In the genomic region with DNA sequence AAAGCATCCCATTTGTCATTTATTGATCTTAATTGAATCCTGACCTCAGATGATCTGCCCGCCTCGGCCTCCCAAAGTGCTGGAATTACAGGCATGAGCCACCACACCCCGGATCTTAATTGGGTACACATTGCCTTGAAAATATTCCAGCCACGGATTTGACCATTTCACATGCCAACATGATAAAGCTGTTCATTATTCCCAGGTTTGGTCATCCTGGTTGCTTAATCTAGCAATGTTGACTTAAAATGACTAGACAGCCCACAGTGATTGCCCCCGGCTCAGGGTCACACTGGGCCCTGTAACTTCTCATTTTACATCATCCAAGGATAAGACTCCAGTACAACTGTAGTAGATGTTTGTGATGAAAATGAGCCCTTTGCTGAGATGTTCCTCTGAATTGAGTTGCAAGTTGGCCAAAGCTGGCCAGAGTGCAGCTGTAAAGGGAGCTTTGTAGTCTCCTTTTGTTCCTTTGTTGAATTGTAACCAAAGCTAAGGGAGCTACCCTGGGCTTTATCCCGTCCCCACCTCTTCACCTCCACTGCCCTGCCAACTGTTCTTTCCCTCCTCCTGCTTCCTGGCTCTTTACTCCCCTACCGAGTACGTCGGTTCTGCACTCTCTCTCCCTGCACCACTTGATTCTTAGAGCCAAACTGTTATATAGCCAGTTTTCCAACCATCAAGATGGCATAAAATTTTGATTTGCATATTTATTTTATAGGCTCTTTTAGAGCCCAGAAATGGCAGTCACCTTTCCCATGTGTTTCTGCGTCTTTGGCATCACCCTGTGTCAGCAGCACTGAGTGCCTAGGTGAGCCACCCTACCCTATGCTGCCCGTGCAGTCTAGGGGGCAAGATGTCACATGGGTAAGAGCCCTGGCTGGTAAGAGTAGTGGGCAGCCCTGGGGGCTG, we compare ENCODE assay signal across 8 cellular contexts.
A peak's percentile ranks its signal among the peaks of the same experiment; 100 is the strongest.
DNase-seq lines count a peak whose midpoint lies in the region; ATAC-seq and TF ChIP-seq lines count a peak whose summit lies in the region.

No MANE protein-coding gene starts in this region.

- H3K27me3 Mint-ChIP-seq in activated CD4-positive, alpha-beta T cell treated with anti-CD3 and anti-CD28 coated beads, Interleukin-2, amount 10 ng/mL, durations not matched to agents 7 days and 5 days = no peaks in the 10 kb centered on the region
- no peaks in the 10 kb centered on the region; the same call in 1 of the 2 replicates for H3K27me3 Mint-ChIP-seq in WTC11 (ENCODE audit: low read depth)

- peak overlapping the region; percentile 8 for H3K4me3 Mint-ChIP-seq in activated CD4-positive, alpha-beta T cell treated with anti-CD3 and anti-CD28 coated beads, Interleukin-2, amount 10 ng/mL, durations not matched to agents 7 days and 5 days
- H3K4me3 Mint-ChIP-seq in WTC11 = no peak overlapping the region

- peaks cover 9% of the 10 kb centered on the region for H3K4me1 ChIP-seq in right cardiac atrium (ENCODE audit: control insufficient read depth, insufficient read depth, low read length)
- H3K4me1 ChIP-seq in suprapubic skin = peaks cover 24% of the 10 kb centered on the region

- DNase-seq in activated CD4-positive, alpha-beta T cell treated with anti-CD3 and anti-CD28 coated beads, Interleukin-2, amount 10 ng/mL, durations not matched to agents 7 days and 5 days = no peak
- no peak for DNase-seq in activated CD4-positive, alpha-beta T cell treated with anti-CD3 and anti-CD28 coated beads, Interleukin-2, amount 50 U/mL, for 48 hours
- DNase-seq in WTC11 (ENCODE audit: low spot score) (no peak), right cardiac atrium (no peak), suprapubic skin (ENCODE audit: low spot score in 2 of 2) (peak in 1 of 2 donors; percentile 74), mesenteric fat pad (ENCODE audit: low spot score) (no peak), cerebellum (ENCODE audit: low spot score) (no peak)

- no peak for TF ChIP-seq CTCF in WTC11 (IDR thresholded peaks at IDR 0.05)
- TF ChIP-seq CTCF in suprapubic skin (IDR thresholded peaks at IDR 0.05) = no peak

- H3K36me3 Mint-ChIP-seq in activated CD4-positive, alpha-beta T cell treated with anti-CD3 and anti-CD28 coated beads, Interleukin-2, amount 10 ng/mL, durations not matched to agents 7 days and 5 days (ENCODE audit: low read depth) = peaks cover 73% of the 10 kb centered on the region
- H3K36me3 Mint-ChIP-seq in WTC11 = no peaks in the 10 kb centered on the region

- no peak for TF ChIP-seq POLR2A in suprapubic skin (IDR thresholded peaks at IDR 0.05)

- H3K9me3 Mint-ChIP-seq in activated CD4-positive, alpha-beta T cell treated with anti-CD3 and anti-CD28 coated beads, Interleukin-2, amount 10 ng/mL, durations not matched to agents 7 days and 5 days = no peaks in the 10 kb centered on the region
- peaks cover 6% of the 10 kb centered on the region for H3K9me3 Mint-ChIP-seq in WTC11

- no peaks in the 10 kb centered on the region for H3K27me3 ChIP-seq in right cardiac atrium (ENCODE audit: control insufficient read depth, insufficient read depth)
- no peaks in the 10 kb centered on the region for H3K27me3 ChIP-seq in suprapubic skin

- H3K9me3 ChIP-seq in right cardiac atrium (ENCODE audit: control insufficient read depth, low read length) (no peaks in the 10 kb centered on the region), suprapubic skin (no peaks in the 10 kb centered on the region)

- peak; percentile 59 for ATAC-seq in WTC11
- ATAC-seq in right cardiac atrium = peak; percentile 7 to 57
- no peak for ATAC-seq in HG02870 (IDR thresholded peaks at IDR 0.05; ENCODE audit: unreplicated experiment)

- WGBS in right cardiac atrium = 71% methylated on average over 11 of the region's 11 CpGs
- 67% methylated on average over 11 of the region's 11 CpGs for WGBS in suprapubic skin

- H3K36me3 ChIP-seq in suprapubic skin = peaks cover 15% of the 10 kb centered on the region

- intact Hi-C loops in right cardiac atrium (cut with DNase I) = no loop called here

- peaks cover 54% of the 10 kb centered on the region for H3K4me1 Mint-ChIP-seq in activated CD4-positive, alpha-beta T cell treated with anti-CD3 and anti-CD28 coated beads, Interleukin-2, amount 10 ng/mL, durations not matched to agents 7 days and 5 days
- peaks cover 24% of the 10 kb centered on the region for H3K4me1 Mint-ChIP-seq in WTC11

- H3K4me3 ChIP-seq in right cardiac atrium (ENCODE audit: low read length) (no peak overlapping the region), suprapubic skin (no peak overlapping the region)

- POLR2A ChIA-PET in activated CD4-positive, alpha-beta T cell treated with anti-CD3 and anti-CD28 coated beads, Interleukin-2, amount 10 ng/mL, durations not matched to agents 7 days and 5 days (lab: Charles Lee) = interaction anchor here (0.6 kb wide), 2 partner anchors 208 to 209 kb away, joined by 3 read pairs; a partner anchor contains a TSS
- POLR2A ChIA-PET in WTC11 (lab: Charles Lee) = no interaction called here

- CTCF ChIA-PET in activated CD4-positive, alpha-beta T cell treated with anti-CD3 and anti-CD28 coated beads, Interleukin-2, amount 10 ng/mL, durations not matched to agents 7 days and 5 days (lab: Charles Lee) = interaction anchor here (0.6 to 3.7 kb wide), 3 partner anchors 8 to 175 kb away, joined by 3 to 26 read pairs (median 4); no protein-coding TSS in a partner anchor
- CTCF ChIA-PET in WTC11 (lab: Charles Lee) = interaction anchor here (0.9 to 1.4 kb wide), 2 partner anchors 9 to 83 kb away, joined by 3 read pairs; no protein-coding TSS in a partner anchor

- H3K27ac Mint-ChIP-seq in activated CD4-positive, alpha-beta T cell treated with anti-CD3 and anti-CD28 coated beads, Interleukin-2, amount 10 ng/mL, durations not matched to agents 7 days and 5 days = peak overlapping the region; percentile 86
- H3K27ac Mint-ChIP-seq in WTC11 = peak overlapping the region; percentile 66

- peak overlapping the region; percentile 26 for H3K27ac ChIP-seq in right cardiac atrium (ENCODE audit: low read length)
- peak overlapping the region; percentile 82 for H3K27ac ChIP-seq in suprapubic skin

- TF ChIP-seq EP300 in suprapubic skin (IDR thresholded peaks at IDR 0.05) = no peak

TF ChIP-seq in WTC11, 78 proteins besides CTCF, POLR2A, EP300 and RAD21:
- TF ChIP-seq, protein P1, sequence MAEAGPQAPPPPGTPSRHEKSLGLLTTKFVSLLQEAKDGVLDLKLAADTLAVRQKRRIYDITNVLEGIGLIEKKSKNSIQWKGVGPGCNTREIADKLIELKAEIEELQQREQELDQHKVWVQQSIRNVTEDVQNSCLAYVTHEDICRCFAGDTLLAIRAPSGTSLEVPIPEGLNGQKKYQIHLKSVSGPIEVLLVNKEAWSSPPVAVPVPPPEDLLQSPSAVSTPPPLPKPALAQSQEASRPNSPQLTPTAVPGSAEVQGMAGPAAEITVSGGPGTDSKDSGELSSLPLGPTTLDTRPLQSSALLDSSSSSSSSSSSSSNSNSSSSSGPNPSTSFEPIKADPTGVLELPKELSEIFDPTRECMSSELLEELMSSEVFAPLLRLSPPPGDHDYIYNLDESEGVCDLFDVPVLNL (CRISPR knock-in tag; IDR thresholded peaks at IDR 0.05; ENCODE audit: borderline replicate concordance, low read depth) = no peak
- TF ChIP-seq, protein P2, sequence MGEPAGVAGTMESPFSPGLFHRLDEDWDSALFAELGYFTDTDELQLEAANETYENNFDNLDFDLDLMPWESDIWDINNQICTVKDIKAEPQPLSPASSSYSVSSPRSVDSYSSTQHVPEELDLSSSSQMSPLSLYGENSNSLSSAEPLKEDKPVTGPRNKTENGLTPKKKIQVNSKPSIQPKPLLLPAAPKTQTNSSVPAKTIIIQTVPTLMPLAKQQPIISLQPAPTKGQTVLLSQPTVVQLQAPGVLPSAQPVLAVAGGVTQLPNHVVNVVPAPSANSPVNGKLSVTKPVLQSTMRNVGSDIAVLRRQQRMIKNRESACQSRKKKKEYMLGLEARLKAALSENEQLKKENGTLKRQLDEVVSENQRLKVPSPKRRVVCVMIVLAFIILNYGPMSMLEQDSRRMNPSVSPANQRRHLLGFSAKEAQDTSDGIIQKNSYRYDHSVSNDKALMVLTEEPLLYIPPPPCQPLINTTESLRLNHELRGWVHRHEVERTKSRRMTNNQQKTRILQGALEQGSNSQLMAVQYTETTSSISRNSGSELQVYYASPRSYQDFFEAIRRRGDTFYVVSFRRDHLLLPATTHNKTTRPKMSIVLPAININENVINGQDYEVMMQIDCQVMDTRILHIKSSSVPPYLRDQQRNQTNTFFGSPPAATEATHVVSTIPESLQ (CRISPR knock-in tag; IDR thresholded peaks at IDR 0.05) = no peak
- TF ChIP-seq CREM (CRISPR knock-in tag; IDR thresholded peaks at IDR 0.05) = no peak
- TF ChIP-seq GABPB1 (CRISPR knock-in tag; IDR thresholded peaks at IDR 0.05) = peak; percentile 97
- TF ChIP-seq ZNF263 (CRISPR knock-in tag; IDR thresholded peaks at IDR 0.05; ENCODE audit: low read depth) = no peak
- TF ChIP-seq NFATC4 (CRISPR knock-in tag; IDR thresholded peaks at IDR 0.05) = no peak
- TF ChIP-seq GTF2I (CRISPR knock-in tag; conservative IDR thresholded peaks at IDR 0.05) = no peak
- TF ChIP-seq FOXK1 (CRISPR knock-in tag; IDR thresholded peaks at IDR 0.05) = no peak
- no peak for TF ChIP-seq NFYB (CRISPR knock-in tag; conservative IDR thresholded peaks at IDR 0.05; ENCODE audit: low read depth)
